Comparison of ENCODE assay signal across 2 cellular contexts in genomic region chr16:70665806-70666735, GRCh38.
TF ChIP-seq lines count a peak whose summit lies in the region.

No MANE protein-coding gene starts in this region.

TF ChIP-seq in WTC11, 78 proteins besides CTCF, POLR2A, EP300 and RAD21:
- TF ChIP-seq ATF3 (CRISPR knock-in tag; conservative IDR thresholded peaks at IDR 0.05): no peak
- TF ChIP-seq ERG (CRISPR knock-in tag; IDR thresholded peaks at IDR 0.05): no peak
- no peak for TF ChIP-seq ZNF671 (CRISPR knock-in tag; IDR thresholded peaks at IDR 0.05)
- no peak for TF ChIP-seq FOXJ3 (CRISPR knock-in tag; IDR thresholded peaks at IDR 0.05; ENCODE audit: borderline replicate concordance)
- no peak for TF ChIP-seq ZNF281 (CRISPR knock-in tag; IDR thresholded peaks at IDR 0.05)
- no peak for TF ChIP-seq NFE2L1 (CRISPR knock-in tag; IDR thresholded peaks at IDR 0.05)
- no peak for TF ChIP-seq NR1H2 (CRISPR knock-in tag; IDR thresholded peaks at IDR 0.05)
- no peak for TF ChIP-seq ETV6 (CRISPR knock-in tag; IDR thresholded peaks at IDR 0.05)
- no peak for TF ChIP-seq ZNF138 (CRISPR knock-in tag; conservative IDR thresholded peaks at IDR 0.05)
- no peak for TF ChIP-seq ZNF532 (CRISPR knock-in tag; IDR thresholded peaks at IDR 0.05; ENCODE audit: borderline replicate concordance)
- TF ChIP-seq PREB (CRISPR knock-in tag; IDR thresholded peaks at IDR 0.05; ENCODE audit: borderline replicate concordance): no peak
- no peak for TF ChIP-seq GABPB1 (CRISPR knock-in tag; IDR thresholded peaks at IDR 0.05)
- TF ChIP-seq ZNF425 (CRISPR knock-in tag; conservative IDR thresholded peaks at IDR 0.05): no peak
- TF ChIP-seq TEAD1 (CRISPR knock-in tag; IDR thresholded peaks at IDR 0.05): no peak

TF ChIP-seq in endothelial cell of umbilical vein, 7 proteins besides CTCF, POLR2A, EP300 and RAD21 (continued from another document):
- TF ChIP-seq JUN (IDR thresholded peaks at IDR 0.05; ENCODE audit: borderline replicate concordance, insufficient read depth, insufficient read length, low read depth) (no peak), MAX (IDR thresholded peaks at IDR 0.05; ENCODE audit: insufficient read depth, insufficient read length) (no peak), MYC (IDR thresholded peaks at IDR 0.05; ENCODE audit: low read depth, low read length) (no peak), GATA2 (IDR thresholded peaks at IDR 0.05; ENCODE audit: insufficient read depth, insufficient read length, low read depth, low read length) (no peak)
